In genomic region chr14:43145361-43145760, GRCh38 we compare ENCODE assay signal across 28 cellular contexts.
"Had no signal": no experiment of that assay in that cellular context is flagged by ENCODE, and none has a peak within 500 bp of the region (broad histone marks: within the 10 kb centered on the region; RNA-seq: fewer than 3 reads in every experiment).

No MANE protein-coding gene starts in this region.

- H3K9me3 ChIP-seq: Peyer's patch, SJSA1, SK-N-SH had no signal

- H3K4me3 Mint-ChIP-seq: activated CD4-positive, alpha-beta T cell treated with anti-CD3 and anti-CD28 coated beads for 36 hours; activated CD4-positive, alpha-beta T cell treated with anti-CD3 and anti-CD28 coated beads, Interleukin-2, amount 10 ng/mL, durations not matched to agents 7 days and 5 days; activated CD8-positive, alpha-beta T cell treated with anti-CD3 and anti-CD28 coated beads, Interleukin-2, amount 10 ng/mL, durations not matched to agents 7 days and 5 days; activated naive CD8-positive, alpha-beta T cell treated with anti-CD3 and anti-CD28 coated beads for 36 hours; central memory CD8-positive, alpha-beta T cell; T-helper 1 cell treated with Interleukin-12 subunit alpha and Interleukin-12 subunit beta and Interleukin-4 antibody, amounts not matched to agents 30 μg/mL and 1 μg/mL, for 36 hours; T-helper 2 cell treated with Interferon-gamma antibody and Interleukin-4, amounts not matched to agents 5 μg/mL and 100 μg/mL, for 36 hours had no signal

- DNase-seq: activated CD4-positive, alpha-beta T cell treated with anti-CD3 and anti-CD28 coated beads for 36 hours; activated CD4-positive, alpha-beta T cell treated with anti-CD3 and anti-CD28 coated beads, Interleukin-2, amount 10 ng/mL, durations not matched to agents 7 days and 5 days; activated CD4-positive, alpha-beta T cell treated with anti-CD3 and anti-CD28 coated beads, Interleukin-2, amount 50 U/mL, for 48 hours; activated CD8-positive, alpha-beta memory T cell treated with anti-CD3 and anti-CD28 coated beads, Interleukin-2, amount 50 U/mL, for 4 hours; activated CD8-positive, alpha-beta T cell treated with anti-CD3 and anti-CD28 coated beads, Interleukin-2, amount 10 ng/mL, durations not matched to agents 7 days and 5 days; activated effector memory CD4-positive, alpha-beta T cell treated with anti-CD3 and anti-CD28 coated beads, Interleukin-2, amount 50 U/mL, for 16 hours; activated naive CD4-positive, alpha-beta T cell; activated naive CD4-positive, alpha-beta T cell treated with anti-CD3 and anti-CD28 coated beads, Interleukin-2, amount 50 U/mL, for 16 hours; activated naive CD8-positive, alpha-beta T cell treated with anti-CD3 and anti-CD28 coated beads for 36 hours; activated T-cell treated with anti-CD3 and anti-CD28 coated beads, Interleukin-2, amount 50 U/mL, for 48 hours; amniotic stem cell; aorta; brain microvascular endothelial cell; NCI-H1105; NCI-H1417 treated with DMSO at 0.1 percent for 48 hours; NCI-H1930; NCI-H345; NCI-H524 treated with DMSO at 0.1 percent for 48 hours; Peyer's patch; RPMI8226; SHP77 treated with DMSO at 0.1 percent for 48 hours; SK-N-SH had no signal

- ATAC-seq: activated CD4-positive, alpha-beta T cell treated with anti-CD3 and anti-CD28 coated beads for 36 hours; activated CD8-positive, alpha-beta T cell treated with anti-CD3 and anti-CD28 coated beads, Interleukin-2, amount 10 ng/mL, durations not matched to agents 7 days and 5 days had no signal

- H3K36me3 ChIP-seq: brain microvascular endothelial cell, cardiac muscle cell, Peyer's patch, SJSA1 had no signal

- FAIRE-seq: TTC549 had no signal

- H3K4me1 Mint-ChIP-seq: activated CD4-positive, alpha-beta T cell treated with anti-CD3 and anti-CD28 coated beads for 36 hours; activated CD4-positive, alpha-beta T cell treated with anti-CD3 and anti-CD28 coated beads, Interleukin-2, amount 10 ng/mL, durations not matched to agents 7 days and 5 days; activated naive CD8-positive, alpha-beta T cell treated with anti-CD3 and anti-CD28 coated beads for 36 hours; central memory CD8-positive, alpha-beta T cell had no signal

- H3K36me3 Mint-ChIP-seq: activated naive CD8-positive, alpha-beta T cell treated with anti-CD3 and anti-CD28 coated beads for 36 hours had no signal

- H3K27me3 Mint-ChIP-seq: activated CD4-positive, alpha-beta T cell treated with anti-CD3 and anti-CD28 coated beads for 36 hours; activated CD4-positive, alpha-beta T cell treated with anti-CD3 and anti-CD28 coated beads, Interleukin-2, amount 10 ng/mL, durations not matched to agents 7 days and 5 days; activated naive CD8-positive, alpha-beta T cell treated with anti-CD3 and anti-CD28 coated beads for 36 hours; central memory CD8-positive, alpha-beta T cell had no signal

- H3K9me3 Mint-ChIP-seq: activated CD4-positive, alpha-beta T cell treated with anti-CD3 and anti-CD28 coated beads, Interleukin-2, amount 10 ng/mL, durations not matched to agents 7 days and 5 days; activated naive CD8-positive, alpha-beta T cell treated with anti-CD3 and anti-CD28 coated beads for 36 hours; central memory CD8-positive, alpha-beta T cell had no signal

- H3K4me3 ChIP-seq: cardiac muscle cell, Peyer's patch, SJSA1 had no signal

- H3K4me1 ChIP-seq: Peyer's patch, SJSA1 had no signal

- H3K27ac ChIP-seq: brain microvascular endothelial cell, cardiac muscle cell, Peyer's patch, SJSA1 had no signal

- H3K27me3 ChIP-seq: brain microvascular endothelial cell, cardiac muscle cell, Peyer's patch, SJSA1 had no signal

- H3K27ac Mint-ChIP-seq: activated CD4-positive, alpha-beta T cell treated with anti-CD3 and anti-CD28 coated beads for 36 hours; activated CD4-positive, alpha-beta T cell treated with anti-CD3 and anti-CD28 coated beads, Interleukin-2, amount 10 ng/mL, durations not matched to agents 7 days and 5 days; activated CD8-positive, alpha-beta T cell treated with anti-CD3 and anti-CD28 coated beads, Interleukin-2, amount 10 ng/mL, durations not matched to agents 7 days and 5 days; activated naive CD8-positive, alpha-beta T cell treated with anti-CD3 and anti-CD28 coated beads for 36 hours; T-helper 1 cell treated with Interleukin-12 subunit alpha and Interleukin-12 subunit beta and Interleukin-4 antibody, amounts not matched to agents 30 μg/mL and 1 μg/mL, for 36 hours; T-helper 2 cell treated with Interferon-gamma antibody and Interleukin-4, amounts not matched to agents 5 μg/mL and 100 μg/mL, for 36 hours had no signal
